Comparison of ENCODE assay signal across 1 cellular context in genomic region chr13:109152941-109153340, GRCh38.
TF ChIP-seq lines count a peak whose summit lies in the region.

No MANE protein-coding gene starts in this region.

TF ChIP-seq in A549, 52 proteins besides CTCF, POLR2A, EP300 and RAD21 (continued from another document):
- TF ChIP-seq FOSL2 (IDR thresholded peaks at IDR 0.05) (no peak), FOSL2 (CRISPR knock-in tag; IDR thresholded peaks at IDR 0.05) (no peak), CHD2 (IDR thresholded peaks at IDR 0.05; ENCODE audit: low read length, partially characterized antibody) (no peak)
TF ChIP-seq in A549: peak in this region for 0.
